12 cellular contexts compared by ENCODE assay signal in genomic region chr18:58525928-58526424, GRCh38.
DNase-seq lines count a peak whose midpoint lies in the region; ATAC-seq and TF ChIP-seq lines count a peak whose summit lies in the region.
"Had no signal": no experiment of that assay in that cellular context is flagged by ENCODE, and none has a peak within 500 bp of the region (broad histone marks: within the 10 kb centered on the region; RNA-seq: fewer than 3 reads in every experiment).

No MANE protein-coding gene starts in this region.

- 51% methylated on average over 1 of the region's 1 CpG for WGBS in liver

- ATAC-seq in GM18517 (IDR thresholded peaks at IDR 0.05; ENCODE audit: unreplicated experiment) (peak; percentile 70), GM21526 (IDR thresholded peaks at IDR 0.05; ENCODE audit: low FRiP score, unreplicated experiment) (peak; percentile 60), HG03442 (IDR thresholded peaks at IDR 0.05; ENCODE audit: unreplicated experiment) (peak; percentile 32)

- intact Hi-C loops in ascending aorta (cut with DNase I), result no loop called here

- no peak overlapping the region for H3K9ac ChIP-seq in liver (ENCODE audit: low read depth in 1 of 2, low read length in 2 of 2)

- H3K27ac ChIP-seq in liver (ENCODE audit: low read depth in 1 of 2, low read length in 2 of 2) (peak overlapping the region; percentile 1 to 59), ascending aorta (no peak overlapping the region)

- peaks cover 9 to 55% (median 12%) of the 10 kb centered on the region in 4 donors for H3K4me1 ChIP-seq in liver (ENCODE audit: control insufficient read depth in 4 of 4, insufficient read depth in 4 of 4, low read length in 3 of 4)
- no peaks in the 10 kb centered on the region for H3K4me1 ChIP-seq in ascending aorta

- TF ChIP-seq CTCF in liver (IDR thresholded peaks at IDR 0.05; ENCODE audit: low read depth, low read length, missing input control) (no peak), ascending aorta (IDR thresholded peaks at IDR 0.05) (no peak)

- H3K9me3 ChIP-seq in liver (ENCODE audit: control insufficient read depth in 4 of 4, low read length in 3 of 4), result no peaks in the 10 kb centered on the region
- no peaks in the 10 kb centered on the region for H3K9me3 ChIP-seq in ascending aorta

- H3K27me3 ChIP-seq in liver (ENCODE audit: control insufficient read depth in 4 of 4, insufficient read depth in 4 of 4, low read length in 3 of 4), result no peaks in the 10 kb centered on the region
- H3K27me3 ChIP-seq in ascending aorta, result no peaks in the 10 kb centered on the region

- H3K36me3 ChIP-seq in liver (ENCODE audit: control insufficient read depth in 4 of 4, insufficient read depth in 3 of 4, low read depth in 1 of 4, low read length in 3 of 4) (no peaks in the 10 kb centered on the region), ascending aorta (no peaks in the 10 kb centered on the region)

- DNase-seq in dedifferentiated amniotic fluid mesenchymal stem cell (ENCODE audit: extremely low spot score) (no peak), ascending aorta (ENCODE audit: low spot score in 2 of 2) (no peak)
- DNase-seq in activated effector memory CD4-positive, alpha-beta T cell treated with Interleukin-2 at 50 U/mL for 16 hours, result no peak
- DNase-seq in activated CD4-positive, alpha-beta T cell treated with anti-CD3 and anti-CD28 coated beads for 1 hour, result no peak
- DNase-seq: DMS79 treated with DMSO at 0.1 percent for 48 hours, head of caudate nucleus, NCI-H1105 treated with DMSO at 0.1 percent for 48 hours, Right ventricle myocardium superior had no signal

- TF ChIP-seq RAD21 in liver (IDR thresholded peaks at IDR 0.05), result no peak

- H3K4me3 ChIP-seq in liver (ENCODE audit: low read depth in 1 of 3, low read length in 3 of 3) (no peak overlapping the region), ascending aorta (no peak overlapping the region)

TF ChIP-seq in liver, 16 proteins besides CTCF, POLR2A, EP300 and RAD21:
- TF ChIP-seq TAF1 (conservative IDR thresholded peaks at IDR 0.05) (no peak), HNF4G (IDR thresholded peaks at IDR 0.05) (no peak), JUND (IDR thresholded peaks at IDR 0.05) (no peak), FOXA2 (IDR thresholded peaks at IDR 0.05) (no peak), NR2F2 (IDR thresholded peaks at IDR 0.05) (no peak), ZBTB33 (IDR thresholded peaks at IDR 0.05) (no peak), FOXA1 (IDR thresholded peaks at IDR 0.05) (no peak), EGR1 (IDR thresholded peaks at IDR 0.05; ENCODE audit: low read depth in 2 of 2) (no peak), REST (IDR thresholded peaks at IDR 0.05) (no peak), YY1 (IDR thresholded peaks at IDR 0.05) (no peak), SP1 (IDR thresholded peaks at IDR 0.05) (no peak), RXRA (IDR thresholded peaks at IDR 0.05) (no peak), GABPA (IDR thresholded peaks at IDR 0.05 in 1 of 2, conservative IDR thresholded peaks at IDR 0.05 in 1 of 2) (no peak), MAX (IDR thresholded peaks at IDR 0.05) (no peak), HNF4A (conservative IDR thresholded peaks at IDR 0.05) (no peak), ATF3 (IDR thresholded peaks at IDR 0.05) (no peak)

Comparison
In these comparisons a context has a peak if more than half of its experiments do, and no peak if none do; other contexts are left out.
1. H3K27ac ChIP-seq: peak in liver (2 of 2); none in ascending aorta (0 of 2).
2. Peak in every context shown above with its lines, with median percentiles within 50 percentile points of each other: ATAC-seq.